8 cellular contexts compared by ENCODE assay signal in genomic region chr5:149960272-149961185, GRCh38. TPM values are rescaled to one million over a fixed set of nuclear protein-coding genes. Genes with fewer than 3 reads are reported as not detected.
DNase-seq lines count a peak whose midpoint lies in the region; ATAC-seq, FAIRE-seq and TF ChIP-seq lines count a peak whose summit lies in the region.

Gene SLC26A2, plus strand, starts transcription at chr5:149960758. Its CDS starts 16,895 bp downstream, at chr5:149977653.

- no peak for TF ChIP-seq CTCF in OCI-LY1 (IDR thresholded peaks at IDR 0.05; ENCODE audit: low read length)
- TF ChIP-seq CTCF in endothelial cell of umbilical vein (IDR thresholded peaks at IDR 0.05; ENCODE audit: extremely low read depth in 1 of 2, insufficient read depth in 1 of 2, low read depth in 1 of 2, low read length in 2 of 2) = no peak

- POLR2A ChIA-PET in endothelial cell of umbilical vein (lab: Charles Lee) = interaction anchor here (1.0 kb wide), 1 partner anchor 25 kb away, joined by 5 read pairs; no protein-coding TSS in a partner anchor

- peak within 1 kb of the TSS; percentile 62 for H3K9ac ChIP-seq in HUES64 (ENCODE audit: low read depth, low read length)
- peak within 1 kb of the TSS; percentile 66 for H3K9ac ChIP-seq in OCI-LY1 (ENCODE audit: low read length)
- H3K9ac ChIP-seq in endothelial cell of umbilical vein (replicated peaks; ENCODE audit: extremely low read depth, insufficient read depth, low read length) = peak within 1 kb of the TSS; percentile 72

- peaks cover 10% of the 10 kb centered on the region for H3K27me3 ChIP-seq in HUES64 (ENCODE audit: insufficient read depth, low read length)
- H3K27me3 ChIP-seq in OCI-LY1 (ENCODE audit: insufficient read depth, low read length) = no peaks in the 10 kb centered on the region
- no peaks in the 10 kb centered on the region for H3K27me3 ChIP-seq in endothelial cell of umbilical vein (ENCODE audit: control insufficient read depth in 2 of 2, insufficient read depth in 2 of 2, low read length in 2 of 2)

- no peaks in the 10 kb centered on the region for H3K79me2 ChIP-seq in OCI-LY1 (ENCODE audit: insufficient read depth, low read length)
- H3K79me2 ChIP-seq in endothelial cell of umbilical vein (ENCODE audit: control insufficient read depth, insufficient read depth, low read length) = no peaks in the 10 kb centered on the region

- dilution Hi-C loops in endothelial cell of umbilical vein (cut with MboI; ENCODE audit: extremely low pct_ligation_motif_present, low sequenced_read_pairs) = no loop called here

- FAIRE-seq in endothelial cell of umbilical vein (lab: Jason Lieb, UNC) = peak; percentile 95

- no TSS peak for BruUV-seq in endothelial cell of umbilical vein (replicated peaks; lab: Mats Ljungman, UMichigan)

- no peaks in the 10 kb centered on the region for H3K9me2 ChIP-seq in OCI-LY1 (ENCODE audit: low read depth, low read length)

- H3K9me3 ChIP-seq in HUES64 (ENCODE audit: insufficient read depth, low read depth, low read length) (no peaks in the 10 kb centered on the region), OCI-LY1 (ENCODE audit: low read length) (no peaks in the 10 kb centered on the region), endothelial cell of umbilical vein (replicated peaks; ENCODE audit: control insufficient read depth, insufficient read depth, low read length) (no peaks in the 10 kb centered on the region)

- intact Hi-C loops in endothelial cell of umbilical vein (cut with micrococcal nuclease) = loop anchor here (1.0 to 2.0 kb wide), 2 partner anchors 58 to 323 kb away; no protein-coding TSS in a partner anchor

- no peaks in the 10 kb centered on the region for H3K36me3 ChIP-seq in HUES64 (ENCODE audit: insufficient read depth, low read length)
- no peaks in the 10 kb centered on the region for H3K36me3 ChIP-seq in OCI-LY1 (ENCODE audit: insufficient read depth, low read length)
- no peaks in the 10 kb centered on the region for H3K36me3 ChIP-seq in endothelial cell of umbilical vein (ENCODE audit: control insufficient read depth in 2 of 2, extremely low read depth in 1 of 2, insufficient read depth in 2 of 2, low read length in 2 of 2)

- ATAC-seq in GM21447 (IDR thresholded peaks at IDR 0.05; ENCODE audit: unreplicated experiment) = peak; percentile 97

- peaks cover 10% of the 10 kb centered on the region for H3K4me1 ChIP-seq in HUES64 (ENCODE audit: insufficient read depth, low read length)
- peaks cover 24% of the 10 kb centered on the region for H3K4me1 ChIP-seq in OCI-LY1 (ENCODE audit: insufficient read depth, low read length, severe bottlenecking)
- H3K4me1 ChIP-seq in endothelial cell of umbilical vein (ENCODE audit: control insufficient read depth, extremely low read depth, insufficient read depth, low read length) = peaks cover 21% of the 10 kb centered on the region

- peak within 1 kb of the TSS; percentile 74 for H3K4me2 ChIP-seq in OCI-LY1 (ENCODE audit: low read length)
- peak within 1 kb of the TSS; percentile 79 for H3K4me2 ChIP-seq in endothelial cell of umbilical vein (ENCODE audit: insufficient read depth, low read length)

- DNase-seq in D341Med (ENCODE audit: low spot score) (peak; percentile 96), activated T-cell treated with anti-CD3 and anti-CD28 coated beads for 1 hour (ENCODE audit: low read depth) (peak; percentile 91), endothelial cell of umbilical vein (ENCODE audit: low read depth, low spot score) (peak; percentile 98), middle frontal gyrus (ENCODE audit: extremely low spot score, low spot score) (peak; percentile 95)
- peak; percentile 91 to 92 for DNase-seq in stimulated activated CD8-positive, alpha-beta memory T cell treated with anti-CD3 and anti-CD28 coated beads, Interleukin-2, amount 100 ng/mL, for 48 hours (ENCODE audit: low read depth in 2 of 2)

- TF ChIP-seq POLR2A in endothelial cell of umbilical vein (IDR thresholded peaks at IDR 0.05; ENCODE audit: low read depth, low read length) = peak; percentile 88

- peak within 1 kb of the TSS; percentile 80 for H3K4me3 ChIP-seq in HUES64 (ENCODE audit: low read length)
- H3K4me3 ChIP-seq in OCI-LY1 (ENCODE audit: low read depth, low read length, poor library complexity, severe bottlenecking) = peak within 1 kb of the TSS; percentile 74
- peak within 1 kb of the TSS; percentile 71 to 76 (median 74) for H3K4me3 ChIP-seq in endothelial cell of umbilical vein (replicated peaks in 1 of 3; ENCODE audit: insufficient read depth in 1 of 3, low read depth in 1 of 3, low read length in 3 of 3)

- peak within 1 kb of the TSS; percentile 78; the same call in 1 of the 2 replicates for H3K27ac ChIP-seq in HUES64 (ENCODE audit: low read depth, low read length)
- no peak within 1 kb of the TSS for H3K27ac ChIP-seq in OCI-LY1 (ENCODE audit: low read depth, low read length, poor library complexity, severe bottlenecking)
- peak within 1 kb of the TSS; percentile 85 for H3K27ac ChIP-seq in endothelial cell of umbilical vein (ENCODE audit: insufficient read depth, low read depth, low read length)

- under 1% methylated on average over 84 of the region's 84 CpGs for WGBS in HUES64

- no peaks in the 10 kb centered on the region for H3F3A ChIP-seq in OCI-LY1 (ENCODE audit: insufficient read depth, low read length)

- CTCF ChIA-PET in endothelial cell of umbilical vein (lab: Charles Lee) = interaction anchor here (1.2 to 13.6 kb wide), 18 partner anchors 12 to 324 kb away, joined by 3 to 421 read pairs (median 6); no protein-coding TSS in a partner anchor

- no peaks in the 10 kb centered on the region for H3K9me1 ChIP-seq in endothelial cell of umbilical vein (replicated peaks; ENCODE audit: control insufficient read depth, extremely low read depth, insufficient read depth, low read length)

- no peaks in the 10 kb centered on the region for H4K20me1 ChIP-seq in OCI-LY1 (ENCODE audit: insufficient read depth, low read length)
- no peaks in the 10 kb centered on the region for H4K20me1 ChIP-seq in endothelial cell of umbilical vein (replicated peaks; ENCODE audit: control insufficient read depth, extremely low read depth, insufficient read depth, low read length)

- H2AFZ ChIP-seq in OCI-LY1 (ENCODE audit: low read length) (peak within 1 kb of the TSS; percentile 71; the same call in 1 of the 2 replicates), endothelial cell of umbilical vein (ENCODE audit: low read depth, low read length) (peak within 1 kb of the TSS; percentile 96)

TF ChIP-seq in endothelial cell of umbilical vein, 7 proteins besides CTCF, POLR2A, EP300 and RAD21:
- TF ChIP-seq MYC (IDR thresholded peaks at IDR 0.05; ENCODE audit: low read depth, low read length) (no peak), MAX (IDR thresholded peaks at IDR 0.05; ENCODE audit: insufficient read depth, insufficient read length) (peak; percentile 94), POLR2AphosphoS5 (IDR thresholded peaks at IDR 0.05; ENCODE audit: insufficient read depth, low read depth, low read length) (peak; percentile 96), EZH2 (IDR thresholded peaks at IDR 0.05; ENCODE audit: borderline replicate concordance, low read depth, low read length, severe bottlenecking) (no peak), GATA2 (IDR thresholded peaks at IDR 0.05; ENCODE audit: insufficient read depth, insufficient read length, low read depth, low read length) (no peak)

RNA-seq across cellular contexts. Expression of gene SLC26A2, which starts in this region (rescaled TPM):
- polyA plus RNA-seq in HUES64 (2013, experiment 1 of 2) = 6.2 TPM
- polyA plus RNA-seq in HUES64 (2013, experiment 2 of 2) = 8.4 TPM
- total RNA-seq in endothelial cell of umbilical vein = 16.5 and 16.8 TPM in 2 replicates
- 5.0 and 5.9 TPM in 2 replicates for polyA plus RNA-seq in endothelial cell of umbilical vein
- 4.1 and 4.3 TPM in 2 replicates for polyA plus RNA-seq in endothelial cell of umbilical vein (2011; cell fraction: cytosol; rRNA removed)
- 4.0 and 4.5 TPM in 2 replicates for polyA plus RNA-seq in endothelial cell of umbilical vein (2011; cell fraction: nucleus; rRNA removed)
- 9.5 and 14.9 TPM in 2 replicates for polyA plus RNA-seq in endothelial cell of umbilical vein (2012)
- 54.2 and 54.7 TPM in 2 replicates for polyA minus RNA-seq in endothelial cell of umbilical vein
- polyA minus RNA-seq in endothelial cell of umbilical vein (2011; cell fraction: cytosol; rRNA and poly(A)+ RNA removed) = 4.4 TPM
- polyA minus RNA-seq in endothelial cell of umbilical vein (2011; cell fraction: nucleus; rRNA and poly(A)+ RNA removed) = 6.5 and 18.6 TPM in 2 replicates
